ENCODE assay signal across 17 cellular contexts in the genomic region with DNA sequence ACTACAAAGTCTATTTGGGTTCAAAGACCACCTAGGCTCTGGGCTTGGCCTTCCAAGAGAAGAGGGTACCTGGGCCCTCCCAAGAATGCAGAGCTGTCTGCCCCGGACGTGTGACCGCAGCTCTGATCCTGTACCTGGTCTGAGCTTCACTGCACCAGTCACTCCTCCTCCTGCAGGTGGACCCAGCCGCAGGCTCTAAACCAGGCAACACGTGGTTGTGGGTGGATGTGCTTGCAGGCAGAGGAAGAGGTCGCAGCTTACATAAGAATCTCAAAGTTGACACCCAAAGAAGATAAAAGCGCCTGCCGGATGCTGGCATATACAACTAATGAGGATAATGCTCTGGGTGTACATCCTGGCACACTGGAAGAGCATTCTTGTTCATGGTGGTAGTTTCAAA. TPM values are rescaled to one million over a fixed set of nuclear protein-coding genes. Genes with fewer than 3 reads are reported as not detected.
A peak's percentile ranks its signal among the peaks of the same experiment; 100 is the strongest.
DNase-seq lines count a peak whose midpoint lies in the region; ATAC-seq and TF ChIP-seq lines count a peak whose summit lies in the region.
"Had no signal": no experiment of that assay in that cellular context is flagged by ENCODE, and none has a peak within 500 bp of the region (broad histone marks: within the 10 kb centered on the region; RNA-seq: fewer than 3 reads in every experiment).

No MANE protein-coding gene starts in this region.

- ATAC-seq in CD4-positive, alpha-beta T cell (ENCODE audit: poor library complexity) = peak; percentile 56

- no peak overlapping the region for H3K18ac ChIP-seq in mesenchymal stem cell (ENCODE audit: low read depth in 1 of 2, low read length in 2 of 2)

- no peak overlapping the region for H2AFZ ChIP-seq in mesenchymal stem cell (ENCODE audit: low read depth, low read length)
- H2AFZ ChIP-seq: PC-9 had no signal

- no peak overlapping the region for H2BK12ac ChIP-seq in mesenchymal stem cell (ENCODE audit: low read length in 2 of 2)

- peaks cover 3% of the 10 kb centered on the region for H3K27me3 Mint-ChIP-seq in CD4-positive, alpha-beta T cell
- H3K27me3 Mint-ChIP-seq in activated CD4-positive, alpha-beta memory T cell treated with anti-CD3 and anti-CD28 coated beads, Interleukin-2, amount 10 ng/mL, durations not matched to agents 7 days and 5 days = peaks cover 48% of the 10 kb centered on the region

- CTCF ChIA-PET in CD4-positive, alpha-beta T cell (lab: Charles Lee) = no interaction called here
- CTCF ChIA-PET in activated CD4-positive, alpha-beta memory T cell treated with anti-CD3 and anti-CD28 coated beads, Interleukin-2, amount 10 ng/mL, durations not matched to agents 7 days and 5 days (lab: Charles Lee) = no interaction called here

- H3K4me1 ChIP-seq in mesenchymal stem cell (ENCODE audit: control insufficient read depth, insufficient read depth, low read depth, low read length) = peaks cover 3% of the 10 kb centered on the region

- H3K23ac ChIP-seq in mesenchymal stem cell (ENCODE audit: low read length in 2 of 2) = no peak overlapping the region

- H3K4ac ChIP-seq in mesenchymal stem cell (ENCODE audit: low read depth in 1 of 2, low read length in 2 of 2) = no peak overlapping the region

- H3K79me1 ChIP-seq in mesenchymal stem cell (replicated peaks; ENCODE audit: low read length, poor library complexity, severe bottlenecking) = no peaks in the 10 kb centered on the region

- no peak overlapping the region for H3K4me2 ChIP-seq in mesenchymal stem cell (ENCODE audit: low read length, poor library complexity, severe bottlenecking)
- H3K4me2 ChIP-seq: PC-9 had no signal

- no peaks in the 10 kb centered on the region for H3K36me3 Mint-ChIP-seq in CD4-positive, alpha-beta T cell (ENCODE audit: low read depth)
- H3K36me3 Mint-ChIP-seq in activated CD4-positive, alpha-beta memory T cell treated with anti-CD3 and anti-CD28 coated beads, Interleukin-2, amount 10 ng/mL, durations not matched to agents 7 days and 5 days (ENCODE audit: low read depth) = no peaks in the 10 kb centered on the region

- no peak overlapping the region for H3K27ac Mint-ChIP-seq in CD4-positive, alpha-beta T cell
- H3K27ac Mint-ChIP-seq in activated CD4-positive, alpha-beta memory T cell treated with anti-CD3 and anti-CD28 coated beads, Interleukin-2, amount 10 ng/mL, durations not matched to agents 7 days and 5 days = no peak overlapping the region

- no peaks in the 10 kb centered on the region for H3K9me3 Mint-ChIP-seq in CD4-positive, alpha-beta T cell
- H3K9me3 Mint-ChIP-seq in activated CD4-positive, alpha-beta memory T cell treated with anti-CD3 and anti-CD28 coated beads, Interleukin-2, amount 10 ng/mL, durations not matched to agents 7 days and 5 days = no peaks in the 10 kb centered on the region

- H3K27ac ChIP-seq in CD4-positive, alpha-beta T cell (ENCODE audit: low read depth, low read length) = no peak overlapping the region
- H3K27ac ChIP-seq in mesenchymal stem cell (ENCODE audit: low read length, poor library complexity, severe bottlenecking) = no peak overlapping the region
- H3K27ac ChIP-seq: C4-2B, PC-9 had no signal

- no peak overlapping the region for H2BK120ac ChIP-seq in mesenchymal stem cell (ENCODE audit: low read depth, low read length)

- no peak overlapping the region for H4K8ac ChIP-seq in mesenchymal stem cell (ENCODE audit: low read length)

- no peak overlapping the region for H3K14ac ChIP-seq in mesenchymal stem cell (ENCODE audit: low read length in 2 of 2)

- TF ChIP-seq CTCF in CD4-positive, alpha-beta T cell (IDR thresholded peaks at IDR 0.05) = no peak

- H3K27me3 ChIP-seq in CD4-positive, alpha-beta T cell (ENCODE audit: control insufficient read depth, insufficient read depth, low read length) = no peaks in the 10 kb centered on the region
- H3K27me3 ChIP-seq in H7 (ENCODE audit: control insufficient read depth, insufficient read depth, low read length) (no peaks in the 10 kb centered on the region), mesenchymal stem cell (ENCODE audit: control insufficient read depth in 1 of 2, insufficient read depth in 1 of 2, low read length in 2 of 2) (no peaks in the 10 kb centered on the region)

- no peak for DNase-seq in CD4-positive, alpha-beta T cell
- DNase-seq in H7 (peak; percentile 38), mesenchymal stem cell (no peak), dedifferentiated amniotic fluid mesenchymal stem cell (ENCODE audit: extremely low spot score) (no peak), NCI-H1105 (lab: John Stamatoyannopoulos, UW) (no peak), SW480 (ENCODE audit: low spot score) (no peak), midbrain (lab: John Stamatoyannopoulos, UW) (no peak)
- peak; percentile 42 for DNase-seq in activated CD4-positive, alpha-beta memory T cell treated with anti-CD3 and anti-CD28 coated beads, Interleukin-2, amount 10 ng/mL, durations not matched to agents 7 days and 5 days
- DNase-seq: DMS153, KBM-7, NCI-H1436 treated with DMSO at 0.1 percent for 48 hours, NCI-H510A treated with DMSO at 0.1 percent for 48 hours, NCI-H82, PC-9 had no signal

- H2BK5ac ChIP-seq in mesenchymal stem cell (ENCODE audit: low read depth, low read length, poor library complexity, severe bottlenecking) = no peak overlapping the region

- intact Hi-C loops in CD4-positive, alpha-beta T cell (cut with DNase I, micrococcal nuclease) = no loop called here

- no peaks in the 10 kb centered on the region for H3K4me1 Mint-ChIP-seq in CD4-positive, alpha-beta T cell (ENCODE audit: low read depth)
- H3K4me1 Mint-ChIP-seq in activated CD4-positive, alpha-beta memory T cell treated with anti-CD3 and anti-CD28 coated beads, Interleukin-2, amount 10 ng/mL, durations not matched to agents 7 days and 5 days = peaks cover 10% of the 10 kb centered on the region

- no peak overlapping the region for H2BK15ac ChIP-seq in mesenchymal stem cell (ENCODE audit: low read depth, poor library complexity, severe bottlenecking)

- no peak overlapping the region for H3K4me3 Mint-ChIP-seq in CD4-positive, alpha-beta T cell
- H3K4me3 Mint-ChIP-seq in activated CD4-positive, alpha-beta memory T cell treated with anti-CD3 and anti-CD28 coated beads, Interleukin-2, amount 10 ng/mL, durations not matched to agents 7 days and 5 days = no peak overlapping the region

- no peak overlapping the region for H4K91ac ChIP-seq in mesenchymal stem cell (ENCODE audit: low read length)

- H2AK5ac ChIP-seq in mesenchymal stem cell (ENCODE audit: low read length, severe bottlenecking) = peak overlapping the region; percentile 5

- H3K9ac ChIP-seq in mesenchymal stem cell (ENCODE audit: low read length) = no peak overlapping the region

- 93% methylated on average over 8 of the region's 8 CpGs for WGBS in mesenchymal stem cell

- no peaks in the 10 kb centered on the region for H3K9me3 ChIP-seq in CD4-positive, alpha-beta T cell (ENCODE audit: control insufficient read depth, low read length)
- H3K9me3 ChIP-seq in mesenchymal stem cell (ENCODE audit: control insufficient read depth, low read length) = no peaks in the 10 kb centered on the region
- H3K9me3 ChIP-seq: Caco-2, HAP-1 had no signal

- H3K4me3 ChIP-seq in H7 (ENCODE audit: insufficient read depth, low read depth, low read length) = no peak overlapping the region
- no peak overlapping the region for H3K4me3 ChIP-seq in mesenchymal stem cell (ENCODE audit: insufficient read depth in 1 of 2, low read depth in 1 of 2, low read length in 2 of 2)
- H3K4me3 ChIP-seq: HAP-1, PC-9 had no signal

- POLR2A ChIA-PET in CD4-positive, alpha-beta T cell (lab: Charles Lee) = no interaction called here
- POLR2A ChIA-PET in activated CD4-positive, alpha-beta memory T cell treated with anti-CD3 and anti-CD28 coated beads, Interleukin-2, amount 10 ng/mL, durations not matched to agents 7 days and 5 days (lab: Charles Lee) = interaction anchor here (1.1 kb wide), 1 partner anchor 13 kb away, joined by 3 read pairs; no protein-coding TSS in a partner anchor

- H3K36me3 ChIP-seq in H7 (replicated peaks; ENCODE audit: control insufficient read depth, insufficient read depth, low read length) (no peaks in the 10 kb centered on the region), mesenchymal stem cell (ENCODE audit: control insufficient read depth in 1 of 2, insufficient read depth in 2 of 2, low read depth in 1 of 2, low read length in 2 of 2) (no peaks in the 10 kb centered on the region)
- H3K36me3 ChIP-seq: HAP-1 had no signal

RNA-seq across cellular contexts. Expression of gene PFKP, which starts 9.4 kb away (rescaled TPM):
- 10 to 100 TPM; 32.2 to 38.9 TPM for total RNA-seq in CD4-positive, alpha-beta T cell
- total RNA-seq in H7 (2014; rRNA removed; shearing (Covaris generic)) = 104 and 120 TPM in 2 replicates
- 100 to 1,000 TPM; 214 to 215 TPM for total RNA-seq in activated CD4-positive, alpha-beta memory T cell treated with anti-CD3 and anti-CD28 coated beads, Interleukin-2, amount 10 ng/mL, durations not matched to agents 7 days and 5 days
- polyA plus RNA-seq in mesenchymal stem cell (2013, experiment 1 of 2) = 57.2 TPM
- polyA plus RNA-seq in mesenchymal stem cell (2013, experiment 2 of 2) = 54.3 TPM

Comparison
In these comparisons a context has a peak if more than half of its experiments do, and no peak if none do; other contexts are left out.
1. DNase-seq: peak in H7 (single experiment) and activated CD4-positive, alpha-beta memory T cell treated with anti-CD3 and anti-CD28 coated beads, Interleukin-2, amount 10 ng/mL, durations not matched to agents 7 days and 5 days (single experiment); none in CD4-positive, alpha-beta T cell (0 of 10), mesenchymal stem cell (single experiment), dedifferentiated amniotic fluid mesenchymal stem cell (single experiment), NCI-H1105 (single experiment), SW480 (single experiment) and midbrain (single experiment).